ENCODE assay signal across 7 cellular contexts in genomic region chr6:27176523-27177391, GRCh38.
DNase-seq lines count a peak whose midpoint lies in the region; TF ChIP-seq lines count a peak whose summit lies in the region.
"Not testable (repeated sequence)": the region's sequence is repeated elsewhere in the genome, so short reads cannot be mapped to it uniquely, and the experiment has no call there.

No MANE protein-coding gene starts in this region.

- not testable (repeated sequence) for H3K79me2 ChIP-seq in PC-9 (ENCODE audit: low read depth)

- DNase-seq in GM12865 (ENCODE audit: low read depth) (peak; percentile 72), KBM-7 (peak; percentile 77), PC-9 (peak; percentile 41 to 49), kidney glomerular epithelial cell (lab: John Stamatoyannopoulos, UW) (peak; percentile 51)
- peak; percentile 71 for DNase-seq in activated CD8-positive, alpha-beta memory T cell treated with anti-CD3 and anti-CD28 coated beads, Interleukin-2, amount 50 U/mL, for 4 hours
- DNase-seq in skeletal muscle cell (ENCODE audit: low read depth): not testable (repeated sequence)

- not testable (repeated sequence) for H3K9me2 ChIP-seq in PC-9 (ENCODE audit: insufficient read depth)

- H3K4me2 ChIP-seq in PC-9: peak overlapping the region; percentile 83

- not testable (repeated sequence) for H3K36me3 ChIP-seq in PC-9 (ENCODE audit: low read depth); duodenal mucosa (ENCODE audit: control insufficient read depth in 1 of 2, insufficient read depth in 2 of 2, low read length in 2 of 2)

- H3K9me3 ChIP-seq in PC-9 (ENCODE audit: insufficient read depth, low read depth); duodenal mucosa (ENCODE audit: control insufficient read depth in 1 of 2, low read length in 2 of 2): not testable (repeated sequence)

- H4K20me1 ChIP-seq in PC-9 (ENCODE audit: insufficient read depth): not testable (repeated sequence)

- peak overlapping the region; percentile 95 for H2AFZ ChIP-seq in PC-9

- not testable (repeated sequence) for TF ChIP-seq CTCF in GM12865 (IDR thresholded peaks at IDR 0.05; ENCODE audit: insufficient read depth, low read depth, low read length, missing control alignments); PC-9 (conservative IDR thresholded peaks at IDR 0.05)

- H3K4me3 ChIP-seq in GM12865 (ENCODE audit: low read depth, low read length): peak overlapping the region; percentile 100
- H3K4me3 ChIP-seq in PC-9: peak overlapping the region; percentile 97
- H3K4me3 ChIP-seq in duodenal mucosa (ENCODE audit: low read depth in 1 of 2, low read length in 2 of 2): peak overlapping the region; percentile 94 to 99
- peak overlapping the region; percentile 73 for H3K4me3 ChIP-seq in skeletal muscle cell (ENCODE audit: low read depth, low read length)

- H3K4me1 ChIP-seq in PC-9 (replicated peaks; ENCODE audit: insufficient read depth); duodenal mucosa (ENCODE audit: control insufficient read depth in 1 of 2, insufficient read depth in 2 of 2, low read length in 2 of 2): not testable (repeated sequence)

- H3K27ac ChIP-seq in PC-9; duodenal mucosa (ENCODE audit: low read depth, low read length): not testable (repeated sequence)

- in situ Hi-C loops in KBM-7 (cut with MboI; ENCODE audit: low pct_unique_long_range_greater_than_20kb, low sequenced_read_pairs): not testable (repeated sequence)

- not testable (repeated sequence) for H3K27me3 ChIP-seq in PC-9 (ENCODE audit: insufficient read depth, low read depth); duodenal mucosa (ENCODE audit: control insufficient read depth in 1 of 2, insufficient read depth in 2 of 2, low read length in 2 of 2)

- intact Hi-C loops in PC-9 (cut with micrococcal nuclease; ENCODE audit: unreplicated experiment): loop anchor here (5.0 kb wide), 1 partner anchor 496 kb away; no protein-coding TSS in a partner anchor

- CTCF ChIA-PET in PC-9 (lab: Charles Lee): interaction anchor here (0.5 to 1.7 kb wide), 12 partner anchors 11 to 724 kb away, joined by 3 to 19 read pairs (median 4); a partner anchor contains a TSS

- peak overlapping the region; percentile 46 to 54 for H3K9ac ChIP-seq in duodenal mucosa (ENCODE audit: low read depth in 1 of 2, low read length in 2 of 2)

- BruUV-seq in PC-9 (replicated peaks; lab: Mats Ljungman, UMichigan): not testable (repeated sequence)

- POLR2A ChIA-PET in PC-9 (lab: Charles Lee; ENCODE audit: unreplicated experiment): interaction anchor here (0.6 to 1.7 kb wide), 9 partner anchors 11 to 905 kb away, joined by 3 to 24 read pairs (median 6); a partner anchor contains a TSS

- not testable (repeated sequence) for H3F3A ChIP-seq in PC-9 (ENCODE audit: insufficient read depth, low read depth)
